Comparison of ENCODE assay signal across 8 cellular contexts in the genomic region with DNA sequence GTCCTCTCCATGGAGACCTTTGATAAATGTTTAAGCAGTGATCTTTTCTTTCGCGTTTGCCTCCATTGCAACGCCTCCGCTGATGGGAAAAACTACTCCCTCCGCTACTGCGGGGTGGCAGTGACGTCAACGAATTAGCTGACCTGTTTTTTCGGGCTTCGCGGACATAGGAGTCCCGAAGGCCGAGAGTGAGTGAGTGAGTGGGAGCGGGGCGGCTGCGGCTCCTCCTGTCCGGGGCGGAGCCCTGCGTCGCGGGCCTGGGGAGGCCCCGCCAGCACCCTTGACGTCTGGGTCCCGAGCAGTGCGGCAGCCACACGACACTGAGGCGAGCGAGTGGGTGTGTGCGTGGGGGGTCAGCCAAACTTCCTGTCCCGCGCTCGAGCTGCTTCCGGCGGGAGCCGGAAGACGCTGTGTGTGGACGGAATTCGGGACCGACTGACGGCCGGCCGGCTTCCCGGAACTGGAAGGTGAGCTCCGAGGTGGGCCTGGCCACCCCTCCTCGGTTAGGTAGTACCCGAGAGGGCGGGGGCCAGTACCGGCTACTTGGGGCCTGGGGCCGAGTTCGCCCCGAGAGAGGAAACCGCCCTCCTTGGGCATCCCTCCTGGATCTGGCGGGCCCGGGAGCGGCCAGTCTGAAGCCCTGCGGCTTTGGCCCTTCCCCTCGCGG. TPM values are rescaled to one million over a fixed set of nuclear protein-coding genes. Genes with fewer than 3 reads are reported as not detected.
DNase-seq lines count a peak whose midpoint lies in the region; ATAC-seq and TF ChIP-seq lines count a peak whose summit lies in the region.

A gene with protein sequence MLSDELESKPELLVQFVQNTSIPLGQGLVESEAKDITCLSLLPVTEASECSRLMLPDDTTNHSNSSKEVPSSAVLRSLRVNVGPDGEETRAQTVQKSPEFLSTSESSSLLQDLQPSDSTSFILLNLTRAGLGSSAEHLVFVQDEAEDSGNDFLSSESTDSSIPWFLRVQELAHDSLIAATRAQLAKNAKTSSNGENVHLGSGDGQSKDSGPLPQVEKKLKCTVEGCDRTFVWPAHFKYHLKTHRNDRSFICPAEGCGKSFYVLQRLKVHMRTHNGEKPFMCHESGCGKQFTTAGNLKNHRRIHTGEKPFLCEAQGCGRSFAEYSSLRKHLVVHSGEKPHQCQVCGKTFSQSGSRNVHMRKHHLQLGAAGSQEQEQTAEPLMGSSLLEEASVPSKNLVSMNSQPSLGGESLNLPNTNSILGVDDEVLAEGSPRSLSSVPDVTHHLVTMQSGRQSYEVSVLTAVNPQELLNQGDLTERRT (plus strand): TSS at position 411 of the 667 bp plus-strand sequence. CDS start 5,317 bp downstream, outside the sequence.

- DNase-seq in AG08395 (ENCODE audit: low spot score) = peak; percentile 96
- DNase-seq in NCI-H345 (lab: John Stamatoyannopoulos, UW) = peak; percentile 92
- peak; percentile 79 for DNase-seq in activated B cell treated with CpG ODN at 0.5 μM for 24 hours
- peak in 60 of 61 donors; percentile 30 to 96 (median 84) for DNase-seq in caudate nucleus (lab: John Stamatoyannopoulos, UW)
- DNase-seq in immature natural killer cell = peak; percentile 91
- DNase-seq in spleen = peak; percentile 97

- no peaks in the 10 kb centered on the region for H3K9me3 ChIP-seq in spleen

- H3K36me3 Mint-ChIP-seq in activated B cell treated with CpG ODN at 0.5 μM for 24 hours (ENCODE audit: low read depth) = peaks cover 14% of the 10 kb centered on the region
- H3K36me3 Mint-ChIP-seq in immature natural killer cell = no peaks in the 10 kb centered on the region

- peaks cover 16 to 63% (median 46%) of the 10 kb centered on the region in 6 donors for H3K4me1 ChIP-seq in spleen

- H3K4me3 Mint-ChIP-seq in activated B cell treated with CpG ODN at 0.5 μM for 24 hours = peak within 1 kb of the TSS; percentile 96
- H3K4me3 Mint-ChIP-seq in immature natural killer cell = peak within 1 kb of the TSS; percentile 91 to 98 (median 96)

- H3K27ac Mint-ChIP-seq in activated B cell treated with CpG ODN at 0.5 μM for 24 hours = peak within 1 kb of the TSS; percentile 96
- H3K27ac Mint-ChIP-seq in immature natural killer cell = peak within 1 kb of the TSS; percentile 82 to 99 (median 98)

- in situ Hi-C loops in GM18951 (cut with MboI; ENCODE audit: low sequenced_read_pairs, unreplicated experiment) = no loop called here

- no peaks in the 10 kb centered on the region for H3K9me3 Mint-ChIP-seq in activated B cell treated with CpG ODN at 0.5 μM for 24 hours
- H3K9me3 Mint-ChIP-seq in immature natural killer cell = no peaks in the 10 kb centered on the region

- H3K27me3 Mint-ChIP-seq in activated B cell treated with CpG ODN at 0.5 μM for 24 hours = no peaks in the 10 kb centered on the region
- H3K27me3 Mint-ChIP-seq in immature natural killer cell (ENCODE audit: low read depth in 3 of 3) = peaks cover 7 to 9% (median 8%) of the 10 kb centered on the region in 3 donors

- H3K4me1 Mint-ChIP-seq in activated B cell treated with CpG ODN at 0.5 μM for 24 hours (peaks cover 42% of the 10 kb centered on the region), immature natural killer cell (peaks cover 42 to 59% of the 10 kb centered on the region in 2 donors)

- CTCF ChIA-PET in activated B cell treated with CpG ODN at 0.5 μM for 24 hours (lab: Charles Lee) = interaction anchor here (0.5 to 3.8 kb wide), 3 partner anchors 24 to 157 kb away, joined by 3 to 13 read pairs (median 3); no protein-coding TSS in a partner anchor

- POLR2A ChIA-PET in activated B cell treated with CpG ODN at 0.5 μM for 24 hours (lab: Charles Lee) = interaction anchor here (0.6 to 2.5 kb wide), 15 partner anchors 8 to 828 kb away, joined by 3 to 30 read pairs (median 4); partner anchors contain the start of genes ACOT2, BBOF1, COQ6 and ENTPD5

- WGBS in spleen, 5 donors = 0 to 2% (median 0%) methylated on average over 21 to 58 of the region's 58 CpGs

- ATAC-seq in HG03196 (IDR thresholded peaks at IDR 0.05; ENCODE audit: unreplicated experiment) (peak; percentile 92), activated B cell treated with CpG ODN at 0.5 μM for 24 hours (ENCODE audit: low read depth) (peak; percentile 98)

- peaks cover 0 to 11% (median 2%) of the 10 kb centered on the region in 6 donors for H3K36me3 ChIP-seq in spleen

- no peak for TF ChIP-seq CTCF in activated B cell treated with CpG ODN at 0.5 μM for 24 hours (IDR thresholded peaks at IDR 0.05)
- no peak for TF ChIP-seq CTCF in spleen (IDR thresholded peaks at IDR 0.05 in 8 of 11, conservative IDR thresholded peaks at IDR 0.05 in 3 of 11)

- H3K4me3 ChIP-seq in spleen = peak within 1 kb of the TSS; percentile 62 to 92 (median 82)

- H3K27ac ChIP-seq in caudate nucleus (ENCODE audit: low read depth, low read length) (peak within 1 kb of the TSS; percentile 94), spleen (peak within 1 kb of the TSS; percentile 88 to 97 (median 96))

- no peaks in the 10 kb centered on the region for H3K27me3 ChIP-seq in spleen (replicated peaks in 1 of 7)

- intact Hi-C loops in activated B cell treated with CpG ODN at 0.5 μM for 24 hours (cut with micrococcal nuclease) = loop anchor here (1.0 to 5.0 kb wide), 10 partner anchors 34 to 876 kb away; partner anchors contain the start of genes BBOF1, COQ6, ENTPD5 and FAM161B
- intact Hi-C loops in spleen (cut with DNase I; ENCODE audit: low total_unique reads) = no loop called here

- peak; percentile 82 for TF ChIP-seq POLR2A in GM18951 (IDR thresholded peaks at IDR 0.05; ENCODE audit: extremely low read depth, insufficient read depth, insufficient read length)
- peak in 1 of 3 donors; percentile 36 for TF ChIP-seq POLR2A in spleen (IDR thresholded peaks at IDR 0.05)

RNA-seq across cellular contexts. Expression of the gene that starts here (rescaled TPM):
- 58.4 and 64.7 TPM in 2 replicates for total RNA-seq in activated B cell treated with CpG ODN at 0.5 μM for 24 hours
- 10 to 100 TPM; 72.6 to 88.0 (median 86.1) TPM for polyA plus RNA-seq in immature natural killer cell
- total RNA-seq in spleen = 10 to 100 TPM; 41.2 to 52.7 (median 48.5) TPM
- polyA plus RNA-seq in spleen = 10 to 100 TPM; 28.0 to 36.8 (median 28.8) TPM

Comparison
In these comparisons a context has a peak if more than half of its experiments do, and no peak if none do; other contexts are left out.
1. Peak in every context shown above with its lines: DNase-seq, ATAC-seq, H3K4me3 ChIP-seq and H3K27ac ChIP-seq.